Comparison of ENCODE assay signal across 9 cellular contexts in genomic region chr9:36207546-36208012, GRCh38. TPM values are rescaled to one million over a fixed set of nuclear protein-coding genes. Genes with fewer than 3 reads are reported as not detected.
A peak's percentile ranks its signal among the peaks of the same experiment; 100 is the strongest.
DNase-seq lines count a peak whose midpoint lies in the region; ATAC-seq and TF ChIP-seq lines count a peak whose summit lies in the region.
"Had no signal": no experiment of that assay in that cellular context is flagged by ENCODE, and none has a peak within 500 bp of the region (broad histone marks: within the 10 kb centered on the region; RNA-seq: fewer than 3 reads in every experiment).

No MANE protein-coding gene starts in this region.

- WGBS in suprapubic skin = 62% methylated on average over 1 of the region's 1 CpG

- no peaks in the 10 kb centered on the region for H3K27me3 ChIP-seq in suprapubic skin

- no peaks in the 10 kb centered on the region for H3K27me3 Mint-ChIP-seq in activated CD4-positive, alpha-beta T cell treated with anti-CD3 and anti-CD28 coated beads for 36 hours
- no peaks in the 10 kb centered on the region for H3K27me3 Mint-ChIP-seq in activated T-helper 17 cell treated with anti-CD3 and anti-CD28 coated beads, Interleukin-2, amount 50 U/mL, for 72 hours

- peak; percentile 67 for ATAC-seq in activated CD4-positive, alpha-beta T cell treated with anti-CD3 and anti-CD28 coated beads for 36 hours
- ATAC-seq in activated T-helper 17 cell treated with anti-CD3 and anti-CD28 coated beads, Interleukin-2, amount 50 U/mL, for 72 hours (replicated peaks) = peak; percentile 83
- ATAC-seq in stimulated activated naive CD8-positive, alpha-beta T cell treated with anti-CD3 and anti-CD28 coated beads, Interleukin-15, Interleukin-2, amounts not matched to agents 100 U/mL and 50 U/mL, for 24 hours = peak; percentile 42

- H3K36me3 Mint-ChIP-seq in activated CD4-positive, alpha-beta T cell treated with anti-CD3 and anti-CD28 coated beads for 36 hours (ENCODE audit: low read depth) = peaks cover 76% of the 10 kb centered on the region
- peaks cover 100% of the 10 kb centered on the region for H3K36me3 Mint-ChIP-seq in activated T-helper 17 cell treated with anti-CD3 and anti-CD28 coated beads, Interleukin-2, amount 50 U/mL, for 72 hours (ENCODE audit: low read depth)

- peak overlapping the region; percentile 86 for H3K27ac Mint-ChIP-seq in activated CD4-positive, alpha-beta T cell treated with anti-CD3 and anti-CD28 coated beads for 36 hours
- peak overlapping the region; percentile 95 for H3K27ac Mint-ChIP-seq in activated T-helper 17 cell treated with anti-CD3 and anti-CD28 coated beads, Interleukin-2, amount 50 U/mL, for 72 hours

- TF ChIP-seq EP300 in suprapubic skin (IDR thresholded peaks at IDR 0.05) = no peak

- H3K9me3 Mint-ChIP-seq in activated CD4-positive, alpha-beta T cell treated with anti-CD3 and anti-CD28 coated beads for 36 hours (ENCODE audit: low read depth) = no peaks in the 10 kb centered on the region
- H3K9me3 Mint-ChIP-seq in activated T-helper 17 cell treated with anti-CD3 and anti-CD28 coated beads, Interleukin-2, amount 50 U/mL, for 72 hours = no peaks in the 10 kb centered on the region

- no peaks in the 10 kb centered on the region for H3K9me3 ChIP-seq in suprapubic skin

- peaks cover 44% of the 10 kb centered on the region for H3K4me1 Mint-ChIP-seq in activated CD4-positive, alpha-beta T cell treated with anti-CD3 and anti-CD28 coated beads for 36 hours
- peaks cover 29% of the 10 kb centered on the region for H3K4me1 Mint-ChIP-seq in activated T-helper 17 cell treated with anti-CD3 and anti-CD28 coated beads, Interleukin-2, amount 50 U/mL, for 72 hours

- intact Hi-C loops in activated CD4-positive, alpha-beta T cell treated with anti-CD3 and anti-CD28 coated beads for 36 hours (cut with DNase I, micrococcal nuclease) = loop anchor here in 1 of 2 experiments (2.0 kb wide), 1 partner anchor 17 kb away; the partner anchor contains the start of gene CLTA
- intact Hi-C loops in head of caudate nucleus (cut with DNase I) = no loop called here

- no peak overlapping the region for H3K4me3 ChIP-seq in fibroblast of villous mesenchyme (ENCODE audit: low read depth, low read length)
- no peak overlapping the region for H3K4me3 ChIP-seq in suprapubic skin

- CTCF ChIA-PET in activated CD4-positive, alpha-beta T cell treated with anti-CD3 and anti-CD28 coated beads for 36 hours (lab: Charles Lee) = interaction anchor here (0.7 to 1.6 kb wide), 5 partner anchors 17 to 218 kb away, joined by 3 to 7 read pairs (median 3); partner anchors contain the start of gene CLTA

- H3K4me1 ChIP-seq in suprapubic skin = peaks cover 30% of the 10 kb centered on the region

- POLR2A ChIA-PET in activated CD4-positive, alpha-beta T cell treated with anti-CD3 and anti-CD28 coated beads for 36 hours (lab: Charles Lee) = interaction anchor here (1.0 kb wide), 1 partner anchor 83 kb away, joined by 3 read pairs; no protein-coding TSS in a partner anchor

- TF ChIP-seq POLR2A in suprapubic skin (IDR thresholded peaks at IDR 0.05) = no peak

- no peak for DNase-seq in activated CD4-positive, alpha-beta T cell treated with anti-CD3 and anti-CD28 coated beads for 36 hours
- DNase-seq in activated CD4-positive, alpha-beta T cell treated with anti-CD3 and anti-CD28 coated beads, Interleukin-2, amount 50 U/mL, for 1 hour = no peak
- DNase-seq in fibroblast of villous mesenchyme (ENCODE audit: low read depth) (peak; percentile 57), suprapubic skin (ENCODE audit: low spot score in 2 of 2) (no peak), head of caudate nucleus (no peak), anterior cingulate cortex (lab: John Stamatoyannopoulos, UW) (no peak)
- no peak for DNase-seq in stimulated activated naive CD8-positive, alpha-beta T cell treated with anti-CD3 and anti-CD28 coated beads, Interleukin-15, Interleukin-2, amounts not matched to agents 100 U/mL and 50 U/mL, for 24 hours

- H3K27ac ChIP-seq in suprapubic skin = no peak overlapping the region

- H3K4me3 Mint-ChIP-seq in activated CD4-positive, alpha-beta T cell treated with anti-CD3 and anti-CD28 coated beads for 36 hours = no peak overlapping the region
- H3K4me3 Mint-ChIP-seq in activated T-helper 17 cell treated with anti-CD3 and anti-CD28 coated beads, Interleukin-2, amount 50 U/mL, for 72 hours = peak overlapping the region; percentile 74

- no peak for TF ChIP-seq CTCF in fibroblast of villous mesenchyme (IDR thresholded peaks at IDR 0.05; ENCODE audit: insufficient read depth, low read depth, low read length)
- no peak for TF ChIP-seq CTCF in suprapubic skin (IDR thresholded peaks at IDR 0.05)

- peaks cover 96% of the 10 kb centered on the region for H3K36me3 ChIP-seq in suprapubic skin

RNA-seq across cellular contexts. Expression of gene CLTA, which starts 16.9 kb away (rescaled TPM):
- total RNA-seq in activated CD4-positive, alpha-beta T cell treated with anti-CD3 and anti-CD28 coated beads for 36 hours = 100 to 1,000 TPM; 123 to 133 TPM
- total RNA-seq in activated T-helper 17 cell treated with anti-CD3 and anti-CD28 coated beads, Interleukin-2, amount 50 U/mL, for 72 hours = 100 to 1,000 TPM in 1 of 2 donors, 10 to 100 TPM in 1; 69.3 to 166 TPM
- total RNA-seq in fibroblast of villous mesenchyme (194 and 265 TPM in 2 replicates), suprapubic skin (100 to 1,000 TPM; 128 to 148 (median 130) TPM)

RNA-seq across cellular contexts. Expression of gene CCIN, which starts 38.4 kb away (rescaled TPM):
- total RNA-seq in activated CD4-positive, alpha-beta T cell treated with anti-CD3 and anti-CD28 coated beads for 36 hours = not detected
- not detected for total RNA-seq in activated T-helper 17 cell treated with anti-CD3 and anti-CD28 coated beads, Interleukin-2, amount 50 U/mL, for 72 hours
- total RNA-seq in fibroblast of villous mesenchyme (0.43 and 2.3 TPM in 2 replicates), suprapubic skin (not detected)
- total RNA-seq: frontal cortex had no signal

RNA-seq across cellular contexts. Expression of gene GNE, which starts 50.7 kb away (rescaled TPM):
- 10 to 100 TPM; 17.0 to 19.0 TPM for total RNA-seq in activated CD4-positive, alpha-beta T cell treated with anti-CD3 and anti-CD28 coated beads for 36 hours
- 10 to 100 TPM; 19.3 to 19.6 TPM for total RNA-seq in activated T-helper 17 cell treated with anti-CD3 and anti-CD28 coated beads, Interleukin-2, amount 50 U/mL, for 72 hours
- total RNA-seq in fibroblast of villous mesenchyme (24.2 and 32.4 TPM in 2 replicates), suprapubic skin (10 to 100 TPM in 3 of 4 donors, 1 to 10 TPM in 1; 9.6 to 20.0 (median 14.9) TPM)
